19 cellular contexts compared by ENCODE assay signal in the genomic region with DNA sequence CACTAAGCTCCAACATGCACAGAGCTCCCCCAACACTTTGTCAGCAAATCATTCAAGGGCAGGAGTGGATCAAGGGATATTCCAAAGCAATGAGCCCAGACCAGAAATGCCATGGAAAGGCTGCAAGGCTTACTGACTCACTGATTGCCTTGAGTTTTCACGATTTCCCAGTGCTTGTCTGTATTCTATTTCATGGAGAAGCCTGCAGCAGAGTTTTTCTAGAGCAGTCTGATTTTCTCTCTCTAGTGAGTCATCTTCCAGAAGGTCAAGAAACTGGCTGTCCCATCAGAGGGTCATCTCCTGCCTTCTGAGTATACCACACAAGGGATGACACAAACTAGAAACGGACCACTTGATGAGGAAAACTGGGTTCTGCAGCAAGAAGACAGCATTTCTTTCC. TPM values are rescaled to one million over a fixed set of nuclear protein-coding genes. Genes with fewer than 3 reads are reported as not detected.
DNase-seq lines count a peak whose midpoint lies in the region; ATAC-seq and TF ChIP-seq lines count a peak whose summit lies in the region.
"Had no signal": no experiment of that assay in that cellular context is flagged by ENCODE, and none has a peak within 500 bp of the region (broad histone marks: within the 10 kb centered on the region; RNA-seq: fewer than 3 reads in every experiment).

No MANE protein-coding gene starts in this region.

- no peaks in the 10 kb centered on the region for H3K27me3 ChIP-seq in adrenal gland
- H3K27me3 ChIP-seq in smooth muscle cell (ENCODE audit: low read depth) = no peaks in the 10 kb centered on the region
- H3K27me3 ChIP-seq: esophagus muscularis mucosa had no signal

- no peaks in the 10 kb centered on the region for H3K9me3 ChIP-seq in adrenal gland (replicated peaks in 1 of 3)
- H3K9me3 ChIP-seq in smooth muscle cell (replicated peaks; ENCODE audit: low read depth) = no peaks in the 10 kb centered on the region
- H3K9me3 ChIP-seq: esophagus muscularis mucosa had no signal

- H3K36me3 ChIP-seq in adrenal gland (replicated peaks in 1 of 2) (no peaks in the 10 kb centered on the region), smooth muscle cell (ENCODE audit: low read depth) (peaks cover 30% of the 10 kb centered on the region)

- ATAC-seq in HG02763 (IDR thresholded peaks at IDR 0.05; ENCODE audit: unreplicated experiment) (no peak), GM19397 (IDR thresholded peaks at IDR 0.05; ENCODE audit: unreplicated experiment) (no peak)
- ATAC-seq: activated T-helper 17 cell treated with anti-CD3 and anti-CD28 coated beads, Interleukin-2, amount 50 U/mL, for 72 hours; natural killer cell treated with Interleukin-12 subunit alpha and Interleukin-12 subunit beta and Interleukin-15 and Interleukin-18, amount 100 ng/mL, for 72 hours had no signal

- H3K79me2 ChIP-seq in smooth muscle cell (ENCODE audit: low read depth) = peaks cover 94% of the 10 kb centered on the region

- H2AFZ ChIP-seq in smooth muscle cell (ENCODE audit: low read depth) = no peak overlapping the region

- peaks cover 60% of the 10 kb centered on the region for H3F3A ChIP-seq in smooth muscle cell (ENCODE audit: low read depth)

- TF ChIP-seq CTCF in adrenal gland (IDR thresholded peaks at IDR 0.05) (no peak), fibroblast of the aortic adventitia (IDR thresholded peaks at IDR 0.05; ENCODE audit: insufficient read depth, low read length) (no peak), smooth muscle cell (IDR thresholded peaks at IDR 0.05; ENCODE audit: borderline replicate concordance, insufficient read depth, poor library complexity, severe bottlenecking) (no peak)

- H3K9ac ChIP-seq in smooth muscle cell (ENCODE audit: low read depth) = no peak overlapping the region

- H3K27ac ChIP-seq in adrenal gland (peak overlapping the region in 3 of 5 donors; percentile 2 to 59 (median 31)), smooth muscle cell (ENCODE audit: low read depth) (peak overlapping the region; percentile 78)
- H3K27ac ChIP-seq: esophagus muscularis mucosa had no signal

- TF ChIP-seq POLR2A in adrenal gland (IDR thresholded peaks at IDR 0.05) = no peak

- 23 to 69% (median 39%) methylated on average over 2 of the region's 2 CpGs for WGBS in adrenal gland, 4 donors
- WGBS in smooth muscle cell (ENCODE audit: low lambda C conversion rate) = 17% methylated on average over 2 of the region's 2 CpGs

- intact Hi-C loops in adrenal gland (cut with DNase I) = no loop called here
- intact Hi-C loops in posterior cingulate gyrus (cut with DNase I) = no loop called here

- peaks cover 99% of the 10 kb centered on the region for H4K20me1 ChIP-seq in smooth muscle cell (ENCODE audit: low read depth)

- no peak overlapping the region for H3K4me3 ChIP-seq in adrenal gland
- H3K4me3 ChIP-seq in fibroblast of the aortic adventitia (ENCODE audit: low read depth, low read length) = no peak overlapping the region
- no peak overlapping the region for H3K4me3 ChIP-seq in smooth muscle cell
- H3K4me3 ChIP-seq: esophagus muscularis mucosa had no signal

- H3K4me2 ChIP-seq in smooth muscle cell = peak overlapping the region; percentile 71

- DNase-seq in ELR (ENCODE audit: low read depth) (peak; percentile 62), adrenal gland (peak in 4 of 7 donors; percentile 27 to 56 (median 44)), fibroblast of the aortic adventitia (ENCODE audit: low read depth) (peak; percentile 50), smooth muscle cell (lab: John Stamatoyannopoulos, UW; ENCODE audit: unreplicated experiment) (no peak), posterior cingulate gyrus (no peak), cerebellum (ENCODE audit: low spot score) (no peak)
- DNase-seq: central memory CD4-positive, alpha-beta T cell; effector CD8-positive, alpha-beta T cell; mesendoderm; NCI-H1048; NCI-H2081; NCI-H524; small intestine; stimulated activated CD4-positive, alpha-beta T cell treated with anti-CD3 and anti-CD28 coated beads, Interleukin-4, amount 100 ng/mL, for 4 hours had no signal

- H3K4me1 ChIP-seq in adrenal gland (replicated peaks in 1 of 2) = peaks cover 5 to 33% of the 10 kb centered on the region in 2 donors
- H3K4me1 ChIP-seq in smooth muscle cell (ENCODE audit: low read depth) = peaks cover 31% of the 10 kb centered on the region

RNA-seq across cellular contexts. Expression of a gene that starts 16.5 kb away (rescaled TPM):
- 10 to 100 TPM in 6 of 8 donors, 1 to 10 TPM in 2; 4.8 to 26.5 (median 20.5) TPM for total RNA-seq in adrenal gland
- 10 to 100 TPM in 2 of 3 donors, 1 to 10 TPM in 1; 7.0 to 23.9 (median 10.4) TPM for polyA plus RNA-seq in adrenal gland
- 22.4 and 30.3 TPM in 2 replicates for total RNA-seq in fibroblast of the aortic adventitia (ENCODE audit: low replicate concordance)
- total RNA-seq in smooth muscle cell = 187 and 276 TPM in 2 replicates
- 356 and 524 TPM in 2 replicates for polyA plus RNA-seq in smooth muscle cell
- 3.4 TPM for total RNA-seq in cerebellum

Comparison
In these comparisons a context has a peak if more than half of its experiments do, and no peak if none do; other contexts are left out.
1. DNase-seq: peak in ELR (single experiment), adrenal gland (4 of 7) and fibroblast of the aortic adventitia (single experiment); none in smooth muscle cell (single experiment), posterior cingulate gyrus (0 of 10) and cerebellum (single experiment).